ENCODE assay signal across 2 cellular contexts in genomic region chr17:63880706-63881105, GRCh38.
TF ChIP-seq lines count a peak whose summit lies in the region.

No MANE protein-coding gene starts in this region.

TF ChIP-seq in A549, 52 proteins besides CTCF, POLR2A, EP300 and RAD21:
- TF ChIP-seq POLR2AphosphoS2 (conservative IDR thresholded peaks at IDR 0.05; ENCODE audit: low read length) (no peak), MAZ (IDR thresholded peaks at IDR 0.05; ENCODE audit: borderline replicate concordance, low read depth, low read length) (no peak), BHLHE40 (IDR thresholded peaks at IDR 0.05; ENCODE audit: low read depth, low read length) (no peak), CHD4 (IDR thresholded peaks at IDR 0.05; ENCODE audit: borderline replicate concordance) (no peak), SREBF2 (IDR thresholded peaks at IDR 0.05) (no peak), HES2 (IDR thresholded peaks at IDR 0.05) (no peak), KDM5A (IDR thresholded peaks at IDR 0.05) (no peak), TP53 (CRISPR knock-in tag; IDR thresholded peaks at IDR 0.05) (no peak), GATA3 (IDR thresholded peaks at IDR 0.05; ENCODE audit: borderline replicate concordance) (no peak), RNF2 (IDR thresholded peaks at IDR 0.05; ENCODE audit: borderline replicate concordance, low read depth) (no peak), HOXB5 (CRISPR knock-in tag; IDR thresholded peaks at IDR 0.05) (no peak), PHF8 (IDR thresholded peaks at IDR 0.05; ENCODE audit: borderline replicate concordance, low read depth) (no peak), HEYL (CRISPR knock-in tag; IDR thresholded peaks at IDR 0.05) (no peak), REST (IDR thresholded peaks at IDR 0.05) (no peak), SMC3 (IDR thresholded peaks at IDR 0.05) (no peak)
- TF ChIP-seq, protein P1, sequence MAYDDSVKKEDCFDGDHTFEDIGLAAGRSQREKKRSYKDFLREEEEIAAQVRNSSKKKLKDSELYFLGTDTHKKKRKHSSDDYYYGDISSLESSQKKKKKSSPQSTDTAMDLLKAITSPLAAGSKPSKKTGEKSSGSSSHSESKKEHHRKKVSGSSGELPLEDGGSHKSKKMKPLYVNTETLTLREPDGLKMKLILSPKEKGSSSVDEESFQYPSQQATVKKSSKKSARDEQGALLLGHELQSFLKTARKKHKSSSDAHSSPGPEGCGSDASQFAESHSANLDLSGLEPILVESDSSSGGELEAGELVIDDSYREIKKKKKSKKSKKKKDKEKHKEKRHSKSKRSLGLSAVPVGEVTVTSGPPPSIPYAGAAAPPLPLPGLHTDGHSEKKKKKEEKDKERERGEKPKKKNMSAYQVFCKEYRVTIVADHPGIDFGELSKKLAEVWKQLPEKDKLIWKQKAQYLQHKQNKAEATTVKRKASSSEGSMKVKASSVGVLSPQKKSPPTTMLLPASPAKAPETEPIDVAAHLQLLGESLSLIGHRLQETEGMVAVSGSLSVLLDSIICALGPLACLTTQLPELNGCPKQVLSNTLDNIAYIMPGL (CRISPR knock-in tag; IDR thresholded peaks at IDR 0.05; ENCODE audit: borderline replicate concordance), result no peak

TF ChIP-seq in H1, 55 proteins besides CTCF, POLR2A, EP300 and RAD21:
- TF ChIP-seq KDM1A (IDR thresholded peaks at IDR 0.05; ENCODE audit: borderline replicate concordance, low read length) (no peak), CREB1 (IDR thresholded peaks at IDR 0.05) (no peak), ZNF274 (IDR thresholded peaks at IDR 0.05; ENCODE audit: borderline replicate concordance, extremely low read depth, low read length) (no peak), KDM4A (IDR thresholded peaks at IDR 0.05; ENCODE audit: low read depth, low read length, severe bottlenecking) (no peak), GTF2F1 (IDR thresholded peaks at IDR 0.05; ENCODE audit: borderline replicate concordance, low read depth, low read length) (no peak), BCL11A (IDR thresholded peaks at IDR 0.05; ENCODE audit: low read depth in 2 of 2, low read length in 2 of 2) (no peak), CHD2 (IDR thresholded peaks at IDR 0.05; ENCODE audit: low read length) (no peak), SAP30 (IDR thresholded peaks at IDR 0.05; ENCODE audit: insufficient read depth, insufficient replicate concordance, low read length) (no peak), SP4 (IDR thresholded peaks at IDR 0.05; ENCODE audit: low read length) (no peak), FOSL1 (IDR thresholded peaks at IDR 0.05; ENCODE audit: insufficient read depth, low read depth, low read length) (no peak), NANOG (IDR thresholded peaks at IDR 0.05; ENCODE audit: insufficient read depth, low read depth, low read length, poor library complexity, severe bottlenecking) (no peak), ASH2L (IDR thresholded peaks at IDR 0.05; ENCODE audit: low read length) (no peak), SP1 (IDR thresholded peaks at IDR 0.05; ENCODE audit: low read depth, low read length) (no peak)
